Comparison of ENCODE assay signal across 16 cellular contexts in the genomic region with DNA sequence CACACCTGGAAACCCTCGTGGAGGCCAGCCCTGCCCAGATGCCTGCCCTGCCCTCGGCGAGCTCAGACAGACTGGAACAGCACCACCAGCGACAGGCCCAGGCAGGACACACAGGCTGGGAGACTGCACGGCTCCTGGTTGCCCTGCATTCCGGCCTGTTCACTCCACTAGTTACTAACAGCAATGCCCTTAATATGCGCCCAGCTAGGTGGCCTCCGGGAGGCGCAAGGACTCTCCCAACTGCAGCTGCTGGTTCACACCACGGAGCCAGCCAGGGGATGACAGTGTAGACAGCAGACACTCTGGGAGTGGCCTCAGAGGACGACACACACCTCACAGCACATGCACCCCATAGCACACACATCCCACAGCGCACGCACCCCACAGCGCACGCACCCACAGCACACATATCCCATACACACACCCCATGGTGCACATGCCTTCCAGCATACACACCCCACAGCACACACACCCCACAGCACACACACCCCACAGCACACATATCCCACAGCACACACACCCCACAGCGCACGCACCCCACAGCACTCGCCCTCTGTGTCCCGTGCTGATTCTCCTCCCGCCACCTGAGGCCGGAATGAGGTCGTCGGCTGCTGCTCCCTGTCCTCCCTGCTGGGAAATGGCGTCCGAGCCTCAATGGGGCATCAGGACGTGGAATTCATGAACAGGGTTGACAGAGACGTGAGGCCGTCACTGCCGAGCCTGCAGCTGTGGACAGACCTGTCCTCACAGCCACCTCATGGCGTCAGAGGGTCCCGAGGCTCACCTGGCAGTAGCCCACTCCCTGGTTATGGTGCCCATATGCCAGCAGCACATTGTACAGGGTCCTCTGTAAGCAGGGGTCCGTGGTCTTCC. TPM values are rescaled to one million over a fixed set of nuclear protein-coding genes. Genes with fewer than 3 reads are reported as not detected.
DNase-seq lines count a peak whose midpoint lies in the region; ATAC-seq and TF ChIP-seq lines count a peak whose summit lies in the region.
"Had no signal": no experiment of that assay in that cellular context is flagged by ENCODE, and none has a peak within 500 bp of the region (broad histone marks: within the 10 kb centered on the region; RNA-seq: fewer than 3 reads in every experiment).

No MANE protein-coding gene starts in this region.

- no peak for TF ChIP-seq CTCF in HEK293 (tag by site-specific recombination; IDR thresholded peaks at IDR 0.05)
- peak; percentile 71 for TF ChIP-seq CTCF in WERI-Rb-1 (IDR thresholded peaks at IDR 0.05; ENCODE audit: low read depth, low read length)
- no peak for TF ChIP-seq CTCF in neural crest cell (conservative IDR thresholded peaks at IDR 0.05)
- no peak for TF ChIP-seq CTCF in type B pancreatic cell (conservative IDR thresholded peaks at IDR 0.05)

- H3K4me1 ChIP-seq in HEK293 (ENCODE audit: control insufficient read depth, insufficient read depth, low read length) = no peaks in the 10 kb centered on the region
- H3K4me1 ChIP-seq: heart right ventricle, left ventricle myocardium inferior had no signal

- no peak overlapping the region for H3K4me3 ChIP-seq in HEK293 (ENCODE audit: low read depth, low read length)
- H3K4me3 ChIP-seq in WERI-Rb-1 (ENCODE audit: low read depth, low read length) = no peak overlapping the region
- H3K4me3 ChIP-seq in H7 (ENCODE audit: insufficient read depth, low read depth, low read length) = no peak overlapping the region
- H3K4me3 ChIP-seq: heart right ventricle, left ventricle myocardium inferior, thoracic aorta had no signal

- no peaks in the 10 kb centered on the region for H3K27me3 ChIP-seq in WERI-Rb-1 (ENCODE audit: insufficient read depth, low read depth, severe bottlenecking)
- no peaks in the 10 kb centered on the region for H3K27me3 ChIP-seq in H7 (ENCODE audit: control insufficient read depth, insufficient read depth, low read length)
- H3K27me3 ChIP-seq: heart right ventricle had no signal

- no peak overlapping the region for H3K4me3 Mint-ChIP-seq in neural crest cell
- H3K4me3 Mint-ChIP-seq in type B pancreatic cell = no peak overlapping the region
- H3K4me3 Mint-ChIP-seq: activated naive CD4-positive, alpha-beta T cell treated with anti-CD3 and anti-CD28 coated beads, Interleukin-2, amount 10 ng/mL, durations not matched to agents 7 days and 5 days; CD4-positive, alpha-beta memory T cell; central memory CD8-positive, alpha-beta T cell had no signal

- H3K36me3 Mint-ChIP-seq in neural crest cell (ENCODE audit: low read depth) (peaks cover 5% of the 10 kb centered on the region), type B pancreatic cell (peaks cover 9% of the 10 kb centered on the region)

- POLR2A ChIA-PET in HEK293 (lab: Yijun Ruan, JAX) = no interaction called here

- ATAC-seq in HG03175 (IDR thresholded peaks at IDR 0.05; ENCODE audit: unreplicated experiment) = no peak

- no peak overlapping the region for H3K27ac ChIP-seq in HEK293 (ENCODE audit: extremely low read depth, low read depth, low read length)
- peak overlapping the region; percentile 29; the same call in 1 of the 2 replicates for H3K27ac ChIP-seq in WERI-Rb-1
- H3K27ac ChIP-seq: heart right ventricle, left ventricle myocardium inferior, thoracic aorta had no signal

- H3K36me3 ChIP-seq in HEK293 (ENCODE audit: control insufficient read depth in 2 of 2, insufficient read depth in 1 of 2, low read length in 2 of 2) = peaks cover 0 to 37% of the 10 kb centered on the region in 2 experiments; a peak in 1 of 3 replicates
- H3K36me3 ChIP-seq in WERI-Rb-1 = peaks cover 50% of the 10 kb centered on the region
- peaks cover 28% of the 10 kb centered on the region for H3K36me3 ChIP-seq in H7 (replicated peaks; ENCODE audit: control insufficient read depth, insufficient read depth, low read length)
- H3K36me3 ChIP-seq: heart right ventricle had no signal

- DNase-seq in D341Med (ENCODE audit: low spot score) (peak; percentile 24), WERI-Rb-1 (peak; percentile 72), neural crest cell (ENCODE audit: low read depth, low spot score) (no peak), type B pancreatic cell (ENCODE audit: extremely low spot score, unreplicated experiment) (no peak), H7 (no peak)
- DNase-seq: activated naive CD4-positive, alpha-beta T cell treated with anti-CD3 and anti-CD28 coated beads, Interleukin-2, amount 10 ng/mL, durations not matched to agents 7 days and 5 days; CD4-positive, alpha-beta memory T cell; heart right ventricle; left ventricle myocardium inferior; NCI-H226; T-helper 9 cell had no signal

- H3K27me3 Mint-ChIP-seq in neural crest cell (ENCODE audit: low read depth) (no peaks in the 10 kb centered on the region), type B pancreatic cell (no peaks in the 10 kb centered on the region)

- H3K4me1 Mint-ChIP-seq in neural crest cell (peaks cover 3% of the 10 kb centered on the region), type B pancreatic cell (ENCODE audit: unreplicated experiment) (no peaks in the 10 kb centered on the region)
- H3K4me1 Mint-ChIP-seq: activated naive CD4-positive, alpha-beta T cell treated with anti-CD3 and anti-CD28 coated beads, Interleukin-2, amount 10 ng/mL, durations not matched to agents 7 days and 5 days; CD4-positive, alpha-beta memory T cell; central memory CD8-positive, alpha-beta T cell had no signal

- CTCF ChIA-PET in HEK293 (lab: Yijun Ruan, JAX) = interaction anchor here (0.6 kb wide), 1 partner anchor 117 kb away, joined by 4 read pairs; no protein-coding TSS in a partner anchor

- H3K27ac Mint-ChIP-seq in neural crest cell (ENCODE audit: unreplicated experiment) = peak overlapping the region; percentile 12
- no peak overlapping the region for H3K27ac Mint-ChIP-seq in type B pancreatic cell
- H3K27ac Mint-ChIP-seq: activated naive CD4-positive, alpha-beta T cell treated with anti-CD3 and anti-CD28 coated beads, Interleukin-2, amount 10 ng/mL, durations not matched to agents 7 days and 5 days; CD4-positive, alpha-beta memory T cell had no signal

- H3K9me3 Mint-ChIP-seq in neural crest cell (peaks cover 5% of the 10 kb centered on the region), type B pancreatic cell (no peaks in the 10 kb centered on the region)
- H3K9me3 Mint-ChIP-seq: central memory CD8-positive, alpha-beta T cell had no signal

- no peaks in the 10 kb centered on the region for H3K9me3 ChIP-seq in HEK293 (ENCODE audit: control insufficient read depth, insufficient read depth, low read depth, low read length)
- H3K9me3 ChIP-seq in WERI-Rb-1 (ENCODE audit: severe bottlenecking) = peaks cover 7% of the 10 kb centered on the region
- H3K9me3 ChIP-seq: thoracic aorta had no signal

TF ChIP-seq in HEK293, 187 proteins besides CTCF, POLR2A, EP300 and RAD21:
- TF ChIP-seq, protein P1, sequence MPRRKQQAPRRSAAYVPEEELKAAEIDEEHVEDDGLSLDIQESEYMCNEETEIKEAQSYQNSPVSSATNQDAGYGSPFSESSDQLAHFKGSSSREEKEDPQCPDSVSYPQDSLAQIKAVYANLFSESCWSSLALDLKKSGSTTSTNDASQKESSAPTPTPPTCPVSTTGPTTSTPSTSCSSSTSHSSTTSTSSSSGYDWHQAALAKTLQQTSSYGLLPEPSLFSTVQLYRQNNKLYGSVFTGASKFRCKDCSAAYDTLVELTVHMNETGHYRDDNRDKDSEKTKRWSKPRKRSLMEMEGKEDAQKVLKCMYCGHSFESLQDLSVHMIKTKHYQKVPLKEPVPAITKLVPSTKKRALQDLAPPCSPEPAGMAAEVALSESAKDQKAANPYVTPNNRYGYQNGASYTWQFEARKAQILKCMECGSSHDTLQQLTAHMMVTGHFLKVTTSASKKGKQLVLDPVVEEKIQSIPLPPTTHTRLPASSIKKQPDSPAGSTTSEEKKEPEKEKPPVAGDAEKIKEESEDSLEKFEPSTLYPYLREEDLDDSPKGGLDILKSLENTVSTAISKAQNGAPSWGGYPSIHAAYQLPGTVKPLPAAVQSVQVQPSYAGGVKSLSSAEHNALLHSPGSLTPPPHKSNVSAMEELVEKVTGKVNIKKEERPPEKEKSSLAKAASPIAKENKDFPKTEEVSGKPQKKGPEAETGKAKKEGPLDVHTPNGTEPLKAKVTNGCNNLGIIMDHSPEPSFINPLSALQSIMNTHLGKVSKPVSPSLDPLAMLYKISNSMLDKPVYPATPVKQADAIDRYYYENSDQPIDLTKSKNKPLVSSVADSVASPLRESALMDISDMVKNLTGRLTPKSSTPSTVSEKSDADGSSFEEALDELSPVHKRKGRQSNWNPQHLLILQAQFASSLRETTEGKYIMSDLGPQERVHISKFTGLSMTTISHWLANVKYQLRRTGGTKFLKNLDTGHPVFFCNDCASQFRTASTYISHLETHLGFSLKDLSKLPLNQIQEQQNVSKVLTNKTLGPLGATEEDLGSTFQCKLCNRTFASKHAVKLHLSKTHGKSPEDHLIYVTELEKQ (tag by site-specific recombination; IDR thresholded peaks at IDR 0.05; ENCODE audit: borderline replicate concordance) = no peak
- no peak for TF ChIP-seq ZNF366 (tag by site-specific recombination; conservative IDR thresholded peaks at IDR 0.05)
- TF ChIP-seq, protein P2, sequence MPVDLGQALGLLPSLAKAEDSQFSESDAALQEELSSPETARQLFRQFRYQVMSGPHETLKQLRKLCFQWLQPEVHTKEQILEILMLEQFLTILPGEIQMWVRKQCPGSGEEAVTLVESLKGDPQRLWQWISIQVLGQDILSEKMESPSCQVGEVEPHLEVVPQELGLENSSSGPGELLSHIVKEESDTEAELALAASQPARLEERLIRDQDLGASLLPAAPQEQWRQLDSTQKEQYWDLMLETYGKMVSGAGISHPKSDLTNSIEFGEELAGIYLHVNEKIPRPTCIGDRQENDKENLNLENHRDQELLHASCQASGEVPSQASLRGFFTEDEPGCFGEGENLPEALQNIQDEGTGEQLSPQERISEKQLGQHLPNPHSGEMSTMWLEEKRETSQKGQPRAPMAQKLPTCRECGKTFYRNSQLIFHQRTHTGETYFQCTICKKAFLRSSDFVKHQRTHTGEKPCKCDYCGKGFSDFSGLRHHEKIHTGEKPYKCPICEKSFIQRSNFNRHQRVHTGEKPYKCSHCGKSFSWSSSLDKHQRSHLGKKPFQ (tag by site-specific recombination; IDR thresholded peaks at IDR 0.05) = peak; percentile 87

RNA-seq across cellular contexts. Expression of a gene that starts 13.6 kb away (rescaled TPM):
- total RNA-seq in neural crest cell (8.9 and 9.3 TPM in 2 replicates), type B pancreatic cell (ENCODE audit: low replicate concordance) (19.0 and 22.4 TPM in 2 replicates)
- 36.5 and 55.9 TPM in 2 replicates for total RNA-seq in H7 (2014; rRNA removed; shearing (Covaris generic))
- total RNA-seq: RPMI7951 had no signal

RNA-seq across cellular contexts. Expression of a gene that starts 53.3 kb away (rescaled TPM):
- total RNA-seq in neural crest cell = 104 and 110 TPM in 2 replicates
- total RNA-seq in type B pancreatic cell (ENCODE audit: low replicate concordance) = 152 and 312 TPM in 2 replicates
- 98.8 and 106 TPM in 2 replicates for total RNA-seq in H7 (2014; rRNA removed; shearing (Covaris generic))

Comparison
In these comparisons a context has a peak if more than half of its experiments do, and no peak if none do; other contexts are left out.
1. DNase-seq: peak in D341Med (single experiment) and WERI-Rb-1 (single experiment); none in neural crest cell (single experiment), type B pancreatic cell (single experiment) and H7 (single experiment).